Comparison of ENCODE assay signal across 16 cellular contexts in genomic region chr4:83297548-83298260, GRCh38. TPM values are rescaled to one million over a fixed set of nuclear protein-coding genes. Genes with fewer than 3 reads are reported as not detected.
DNase-seq lines count a peak whose midpoint lies in the region; ATAC-seq and TF ChIP-seq lines count a peak whose summit lies in the region.
"Had no signal": no experiment of that assay in that cellular context is flagged by ENCODE, and none has a peak within 500 bp of the region (broad histone marks: within the 10 kb centered on the region; RNA-seq: fewer than 3 reads in every experiment).

No MANE protein-coding gene starts in this region.

- H3K4me1 Mint-ChIP-seq in activated CD4-positive, alpha-beta T cell treated with anti-CD3 and anti-CD28 coated beads, Interleukin-2, amount 10 ng/mL, durations not matched to agents 24 days and 14 days, result peaks cover 11% of the 10 kb centered on the region
- H3K4me1 Mint-ChIP-seq in T-helper 17 cell, result peaks cover 15% of the 10 kb centered on the region
- H3K4me1 Mint-ChIP-seq in natural killer cell, result peaks cover 13 to 14% of the 10 kb centered on the region in 2 donors
- H3K4me1 Mint-ChIP-seq: neural progenitor cell had no signal

- ATAC-seq in T-helper 17 cell (peak; percentile 90), natural killer cell (peak; percentile 36 to 58 (median 57)), GM21723 (IDR thresholded peaks at IDR 0.05; ENCODE audit: unreplicated experiment) (no peak), GM21576 (IDR thresholded peaks at IDR 0.05; ENCODE audit: unreplicated experiment) (no peak)
- ATAC-seq: A549 had no signal

- no peaks in the 10 kb centered on the region for H3K9me3 Mint-ChIP-seq in activated CD4-positive, alpha-beta T cell treated with anti-CD3 and anti-CD28 coated beads, Interleukin-2, amount 10 ng/mL, durations not matched to agents 24 days and 14 days
- no peaks in the 10 kb centered on the region for H3K9me3 Mint-ChIP-seq in natural killer cell
- H3K9me3 Mint-ChIP-seq: activated T-cell treated with anti-CD3 and anti-CD28 coated beads, Interleukin-2, amount 50 U/mL, for 24 hours; neural progenitor cell had no signal

- no peak for DNase-seq in activated CD4-positive, alpha-beta T cell treated with anti-CD3 and anti-CD28 coated beads, Interleukin-2, amount 10 ng/mL, durations not matched to agents 24 days and 14 days
- DNase-seq in activated CD4-positive, alpha-beta T cell treated with anti-CD3 and anti-CD28 coated beads for 48 hours, result no peak
- DNase-seq in KBM-7 (peak; percentile 55), T-helper 17 cell (no peak), natural killer cell (no peak), islet precursor cell (no peak)
- DNase-seq: activated T-cell treated with anti-CD3 and anti-CD28 coated beads, Interleukin-2, amount 50 U/mL, for 24 hours; mesenchymal stem cell; NCI-H1105 treated with DMSO at 0.1 percent for 48 hours; NCI-H2171 treated with DMSO at 0.1 percent for 48 hours; NCI-H82 had no signal

- no peak for TF ChIP-seq CTCF in natural killer cell (IDR thresholded peaks at IDR 0.05)

- no peaks in the 10 kb centered on the region for H3K27me3 Mint-ChIP-seq in activated CD4-positive, alpha-beta T cell treated with anti-CD3 and anti-CD28 coated beads, Interleukin-2, amount 10 ng/mL, durations not matched to agents 24 days and 14 days
- H3K27me3 Mint-ChIP-seq in T-helper 17 cell (no peaks in the 10 kb centered on the region), natural killer cell (ENCODE audit: low read depth in 2 of 2) (no peaks in the 10 kb centered on the region)
- H3K27me3 Mint-ChIP-seq: activated T-cell treated with anti-CD3 and anti-CD28 coated beads, Interleukin-2, amount 50 U/mL, for 24 hours had no signal

- peak overlapping the region; percentile 17 for H3K27ac Mint-ChIP-seq in activated CD4-positive, alpha-beta T cell treated with anti-CD3 and anti-CD28 coated beads, Interleukin-2, amount 10 ng/mL, durations not matched to agents 24 days and 14 days
- peak overlapping the region; percentile 61 for H3K27ac Mint-ChIP-seq in T-helper 17 cell
- peak overlapping the region; percentile 34 to 37 for H3K27ac Mint-ChIP-seq in natural killer cell
- H3K27ac Mint-ChIP-seq: activated T-cell treated with anti-CD3 and anti-CD28 coated beads, Interleukin-2, amount 50 U/mL, for 24 hours; neural progenitor cell had no signal

- intact Hi-C loops in activated CD4-positive, alpha-beta T cell treated with anti-CD3 and anti-CD28 coated beads, Interleukin-2, amount 10 ng/mL, durations not matched to agents 24 days and 14 days (cut with micrococcal nuclease), result no loop called here
- intact Hi-C loops in natural killer cell (cut with micrococcal nuclease), result no loop called here

- peaks cover 14% of the 10 kb centered on the region for H3K36me3 Mint-ChIP-seq in activated CD4-positive, alpha-beta T cell treated with anti-CD3 and anti-CD28 coated beads, Interleukin-2, amount 10 ng/mL, durations not matched to agents 24 days and 14 days (ENCODE audit: low read depth)
- H3K36me3 Mint-ChIP-seq in T-helper 17 cell (ENCODE audit: low read depth) (no peaks in the 10 kb centered on the region), natural killer cell (no peaks in the 10 kb centered on the region)
- H3K36me3 Mint-ChIP-seq: neural progenitor cell had no signal

- no peaks in the 10 kb centered on the region for H3K9me3 ChIP-seq in T-helper 17 cell (ENCODE audit: control insufficient read depth, low read length, poor library complexity, severe bottlenecking)
- H3K9me3 ChIP-seq: A549, HAP-1 had no signal

- in situ Hi-C loops in KBM-7 (cut with MboI; ENCODE audit: low pct_unique_long_range_greater_than_20kb, low sequenced_read_pairs), result no loop called here

- H3K4me3 Mint-ChIP-seq in activated CD4-positive, alpha-beta T cell treated with anti-CD3 and anti-CD28 coated beads, Interleukin-2, amount 10 ng/mL, durations not matched to agents 24 days and 14 days, result peak overlapping the region; percentile 22
- H3K4me3 Mint-ChIP-seq in T-helper 17 cell (peak overlapping the region; percentile 63), natural killer cell (peak overlapping the region; percentile 11)
- H3K4me3 Mint-ChIP-seq: activated T-cell treated with anti-CD3 and anti-CD28 coated beads, Interleukin-2, amount 50 U/mL, for 24 hours; neural progenitor cell had no signal

RNA-seq across cellular contexts. Expression of gene COQ2, which starts 13.1 kb away (rescaled TPM):
- 20.5 and 20.7 TPM in 2 replicates for total RNA-seq in activated CD4-positive, alpha-beta T cell treated with anti-CD3 and anti-CD28 coated beads, Interleukin-2, amount 10 ng/mL, durations not matched to agents 24 days and 14 days
- 1 to 10 TPM; 4.7 to 5.5 TPM for total RNA-seq in T-helper 17 cell
- total RNA-seq in natural killer cell, result 1 to 10 TPM; 4.7 to 9.7 (median 7.0) TPM

RNA-seq across cellular contexts. Expression of gene HPSE, which starts 36.9 kb away (rescaled TPM):
- 17.7 and 19.8 TPM in 2 replicates for total RNA-seq in activated CD4-positive, alpha-beta T cell treated with anti-CD3 and anti-CD28 coated beads, Interleukin-2, amount 10 ng/mL, durations not matched to agents 24 days and 14 days
- total RNA-seq in T-helper 17 cell (1 to 10 TPM; 7.1 to 8.6 TPM), natural killer cell (1 to 10 TPM in 2 of 3 donors, under 1 TPM in 1; 0.89 to 2.6 (median 1.5) TPM)

Comparison
In these comparisons a context has a peak if more than half of its experiments do, and no peak if none do; other contexts are left out.
1. H3K4me3 Mint-ChIP-seq: peak in every context shown above with its lines; median percentile 63 in T-helper 17 cell; 22 in activated CD4-positive, alpha-beta T cell treated with anti-CD3 and anti-CD28 coated beads, Interleukin-2, amount 10 ng/mL, durations not matched to agents 24 days and 14 days; 11 in natural killer cell.
2. ATAC-seq: peak in T-helper 17 cell (single experiment) and natural killer cell (3 of 3); none in GM21723 (single experiment) and GM21576 (single experiment).
3. Peak in every context shown above with its lines, with median percentiles within 50 percentile points of each other: H3K27ac Mint-ChIP-seq.